10 cellular contexts compared by ENCODE assay signal in the genomic region with DNA sequence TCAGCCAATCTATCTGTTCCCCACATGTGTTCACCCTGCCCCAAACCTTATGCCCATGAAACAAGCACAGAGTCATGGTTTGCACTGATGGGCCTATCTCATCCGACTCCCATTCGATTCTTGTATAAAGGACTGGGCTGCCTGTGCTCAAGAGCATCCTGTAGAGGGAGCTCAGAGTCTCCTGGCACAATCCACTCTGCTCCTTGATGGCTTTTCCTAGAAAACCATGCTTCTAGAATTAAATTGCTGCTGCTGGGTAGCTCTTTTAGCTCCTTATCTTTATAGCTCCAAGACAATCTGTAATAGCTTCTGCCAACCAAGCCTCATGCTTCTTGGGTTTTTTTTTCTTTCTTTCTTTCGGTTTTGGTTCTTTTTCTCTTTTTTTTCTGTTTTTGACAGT. TPM values are rescaled to one million over a fixed set of nuclear protein-coding genes. Genes with fewer than 3 reads are reported as not detected.
DNase-seq lines count a peak whose midpoint lies in the region; ATAC-seq and TF ChIP-seq lines count a peak whose summit lies in the region.
"Had no signal": no experiment of that assay in that cellular context is flagged by ENCODE, and none has a peak within 500 bp of the region (broad histone marks: within the 10 kb centered on the region; RNA-seq: fewer than 3 reads in every experiment).

No MANE protein-coding gene starts in this region.

- in situ Hi-C loops in HAP-1 (cut with MboI; ENCODE audit: low sequenced_read_pairs), result no loop called here

- TF ChIP-seq CTCF in AG04449 (IDR thresholded peaks at IDR 0.05; ENCODE audit: insufficient read depth, low read length, missing control alignments), result peak; percentile 38

- intact Hi-C loops in head of caudate nucleus (cut with DNase I), result no loop called here

- no peaks in the 10 kb centered on the region for H3K9me3 ChIP-seq in HAP-1

- no peaks in the 10 kb centered on the region; the same call in 1 of the 2 replicates for H3K36me3 ChIP-seq in HAP-1 (replicated peaks)

- no peak for DNase-seq in AG04449 (ENCODE audit: low read depth, low spot score)
- DNase-seq in HAP-1 (ENCODE audit: low spot score in 2 of 2), result peak; percentile 17 to 45
- peak; percentile 13 for DNase-seq in SK-N-DZ (ENCODE audit: low spot score)
- peak in 22 of 42 donors; percentile 5 to 59 (median 28) for DNase-seq in head of caudate nucleus
- no peak for DNase-seq in mucosa of gallbladder (ENCODE audit: low spot score)
- DNase-seq: RPMI8226; stimulated activated CD4-positive, alpha-beta T cell treated with anti-CD3 and anti-CD28 coated beads, Interleukin-4, amount 100 ng/mL, for 1 hour had no signal

- CTCF ChIA-PET in AG04449 (lab: Yijun Ruan, JAX), result interaction anchor here (0.8 to 1.4 kb wide), 5 partner anchors 9 to 66 kb away, joined by 3 to 6 read pairs (median 3); partner anchors contain the start of gene ZNF23

- POLR2A ChIA-PET in AG04449 (lab: Yijun Ruan, JAX), result no interaction called here

- ATAC-seq in GM19397 (IDR thresholded peaks at IDR 0.05; ENCODE audit: unreplicated experiment), result no peak
- no peak for ATAC-seq in HG02852 (IDR thresholded peaks at IDR 0.05; ENCODE audit: unreplicated experiment)
- no peak for ATAC-seq in HG02938 (IDR thresholded peaks at IDR 0.05; ENCODE audit: unreplicated experiment)

- no peaks in the 10 kb centered on the region for H3K27me3 ChIP-seq in HAP-1 (ENCODE audit: low read depth)

- no peak overlapping the region for H3K4me3 ChIP-seq in AG04449 (ENCODE audit: low read depth, low read length)
- H3K4me3 ChIP-seq in HAP-1, result no peak overlapping the region

- H3K4me1 ChIP-seq in HAP-1, result 0 out of 2 replicates have a peak, but pooled peaks cover 2% of the 10 kb centered on the region

RNA-seq across cellular contexts. Expression of gene ZNF19, which starts 9.7 kb away (rescaled TPM):
- 4.0 and 5.3 TPM in 2 replicates for polyA plus RNA-seq in SK-N-DZ (2014; cell fraction: cytosol; rRNA removed)
- polyA plus RNA-seq in SK-N-DZ (2014; cell fraction: nucleus; rRNA removed), result 4.0 and 5.2 TPM in 2 replicates
- 5.6 TPM for total RNA-seq in mucosa of gallbladder

RNA-seq across cellular contexts. Expression of gene ZNF23, which starts 17.4 kb away (rescaled TPM):
- 9.0 and 12.2 TPM in 2 replicates for polyA plus RNA-seq in SK-N-DZ (2014; cell fraction: cytosol; rRNA removed)
- 13.6 and 19.9 TPM in 2 replicates for polyA plus RNA-seq in SK-N-DZ (2014; cell fraction: nucleus; rRNA removed)
- 6.3 TPM for total RNA-seq in mucosa of gallbladder

RNA-seq across cellular contexts. Expression of gene TLE7, which starts 37.6 kb away (rescaled TPM):
- polyA plus RNA-seq in SK-N-DZ (2014; cell fraction: cytosol; rRNA removed), result 0.16 TPM in 1 of 2 replicates, not detected in the other
- 0.85 TPM in 1 of 2 replicates, not detected in the other for polyA plus RNA-seq in SK-N-DZ (2014; cell fraction: nucleus; rRNA removed)
- total RNA-seq in mucosa of gallbladder, result 0.14 TPM

RNA-seq across cellular contexts. Expression of gene CHST4, which starts 46.8 kb away (rescaled TPM):
- polyA plus RNA-seq in SK-N-DZ (2014; cell fraction: cytosol; rRNA removed), result not detected in 2 replicates
- not detected in 2 replicates for polyA plus RNA-seq in SK-N-DZ (2014; cell fraction: nucleus; rRNA removed)
- total RNA-seq in mucosa of gallbladder, result 586 TPM

Comparison
In these comparisons a context has a peak if more than half of its experiments do, and no peak if none do; other contexts are left out.
1. DNase-seq: peak in HAP-1 (2 of 2), SK-N-DZ (single experiment) and head of caudate nucleus (22 of 42); none in AG04449 (single experiment) and mucosa of gallbladder (single experiment).